25 cellular contexts compared by ENCODE assay signal in the genomic region with DNA sequence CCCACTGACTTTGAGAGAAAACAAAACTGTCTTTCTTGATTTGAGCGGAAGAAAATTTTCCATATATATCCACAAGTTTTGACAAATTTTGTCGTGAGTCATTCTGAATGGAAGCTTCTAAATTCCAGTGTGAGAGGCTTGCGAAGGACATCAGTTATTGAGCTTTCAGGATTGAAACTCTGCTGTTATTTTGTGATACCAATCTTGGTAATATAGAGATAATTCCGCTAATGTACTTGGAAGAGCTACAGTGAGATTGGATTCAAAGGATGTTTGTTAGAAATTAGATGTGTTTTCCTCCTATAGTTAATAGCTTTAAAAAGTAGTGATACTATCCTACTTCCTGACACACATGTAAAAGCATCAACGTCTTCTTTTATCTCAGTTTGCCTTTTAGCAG.
"Had no signal": no experiment of that assay in that cellular context is flagged by ENCODE, and none has a peak within 500 bp of the region (broad histone marks: within the 10 kb centered on the region; RNA-seq: fewer than 3 reads in every experiment).

No MANE protein-coding gene starts in this region.

- H3K9me3 ChIP-seq: left lung, lower lobe of right lung, ovary, right atrium auricular region, right lobe of liver, tibial nerve, uterus had no signal

- H3K27me3 ChIP-seq: left lung, ovary, right atrium auricular region, right lobe of liver, tibial nerve, uterus had no signal

- H3K4me3 ChIP-seq: left lung, lower lobe of right lung, ovary, right atrium auricular region, right lobe of liver, smooth muscle cell, tibial nerve, uterus had no signal

- H3K27ac ChIP-seq: left lung, lower lobe of right lung, ovary, right atrium auricular region, right lobe of liver, tibial nerve, uterus had no signal

- ATAC-seq: left colon; left lung; lower lobe of right lung; naive thymus-derived CD4-positive, alpha-beta T cell; natural killer cell treated with Interleukin-12 subunit alpha and Interleukin-12 subunit beta and Interleukin-15 and Interleukin-18, amount 100 ng/mL, for 72 hours; right lobe of liver; stimulated activated memory B cell treated with anti-CD40 and anti-IgM and Interleukin-4, amounts not matched to agents 10 μg/mL and 1 μg/mL and 100 μg/mL, for 72 hours; stimulated activated naive CD8-positive, alpha-beta T cell treated with anti-CD3 and anti-CD28 coated beads, Interleukin-15, amount 100 ng/mL, for 72 hours had no signal

- H3K27ac Mint-ChIP-seq: immature natural killer cell; naive thymus-derived CD4-positive, alpha-beta T cell; natural killer cell treated with Interleukin-12 subunit alpha and Interleukin-12 subunit beta and Interleukin-15 and Interleukin-18, amount 100 ng/mL, for 72 hours; progenitor cell of endocrine pancreas; stimulated activated memory B cell treated with anti-CD40 and anti-IgM and Interleukin-4, amounts not matched to agents 10 μg/mL and 1 μg/mL and 100 μg/mL, for 72 hours; stimulated activated naive CD8-positive, alpha-beta T cell treated with anti-CD3 and anti-CD28 coated beads, Interleukin-15, amount 100 ng/mL, for 72 hours; type B pancreatic cell had no signal

- H3K4me3 Mint-ChIP-seq: immature natural killer cell; naive thymus-derived CD4-positive, alpha-beta T cell; natural killer cell treated with Interleukin-12 subunit alpha and Interleukin-12 subunit beta and Interleukin-15 and Interleukin-18, amount 100 ng/mL, for 72 hours; stimulated activated memory B cell treated with anti-CD40 and anti-IgM and Interleukin-4, amounts not matched to agents 10 μg/mL and 1 μg/mL and 100 μg/mL, for 72 hours; stimulated activated naive CD8-positive, alpha-beta T cell treated with anti-CD3 and anti-CD28 coated beads, Interleukin-15, amount 100 ng/mL, for 72 hours; type B pancreatic cell had no signal

- DNase-seq: immature natural killer cell; kidney; left colon; left lung; lower lobe of right lung; mammary epithelial cell; mesenchymal stem cell; ovary; right lobe of liver; stimulated activated CD4-positive, alpha-beta T cell treated with anti-CD3 and anti-CD28 coated beads, Interleukin-1b, Interleukin-23, amount 100 ng/mL, for 48 hours; stimulated activated CD4-positive, alpha-beta T cell treated with anti-CD3 and anti-CD28 coated beads, Interleukin-2, amount 100 ng/mL, for 48 hours; stimulated activated CD4-positive, alpha-beta T cell treated with anti-CD3 and anti-CD28 coated beads, Interleukin-4, amount 100 ng/mL, for 4 hours; stimulated activated CD8-positive, alpha-beta memory T cell treated with anti-CD3 and anti-CD28 coated beads, Interleukin-4, amount 100 ng/mL, for 48 hours; stimulated activated naive CD4-positive, alpha-beta T cell treated with Interleukin-2 at 50 U/mL for 16 hours; stimulated activated naive CD8-positive, alpha-beta T cell treated with anti-CD3 and anti-CD28 coated beads, Interleukin-15, amount 100 ng/mL, for 72 hours; substantia nigra; uterus had no signal

- H3K36me3 ChIP-seq: left lung, lower lobe of right lung, ovary, right atrium auricular region, right lobe of liver, tibial nerve, uterus had no signal

- H3K36me3 Mint-ChIP-seq: immature natural killer cell; naive thymus-derived CD4-positive, alpha-beta T cell; natural killer cell treated with Interleukin-12 subunit alpha and Interleukin-12 subunit beta and Interleukin-15 and Interleukin-18, amount 100 ng/mL, for 72 hours; stimulated activated memory B cell treated with anti-CD40 and anti-IgM and Interleukin-4, amounts not matched to agents 10 μg/mL and 1 μg/mL and 100 μg/mL, for 72 hours; type B pancreatic cell had no signal

- H3K9me3 Mint-ChIP-seq: natural killer cell treated with Interleukin-12 subunit alpha and Interleukin-12 subunit beta and Interleukin-15 and Interleukin-18, amount 100 ng/mL, for 72 hours; stimulated activated memory B cell treated with anti-CD40 and anti-IgM and Interleukin-4, amounts not matched to agents 10 μg/mL and 1 μg/mL and 100 μg/mL, for 72 hours; stimulated activated naive CD8-positive, alpha-beta T cell treated with anti-CD3 and anti-CD28 coated beads, Interleukin-15, amount 100 ng/mL, for 72 hours had no signal

- H3K27me3 Mint-ChIP-seq: stimulated activated naive CD8-positive, alpha-beta T cell treated with anti-CD3 and anti-CD28 coated beads, Interleukin-15, amount 100 ng/mL, for 72 hours; type B pancreatic cell had no signal

- H3K4me1 Mint-ChIP-seq: immature natural killer cell; stimulated activated memory B cell treated with anti-CD40 and anti-IgM and Interleukin-4, amounts not matched to agents 10 μg/mL and 1 μg/mL and 100 μg/mL, for 72 hours; stimulated activated naive CD8-positive, alpha-beta T cell treated with anti-CD3 and anti-CD28 coated beads, Interleukin-15, amount 100 ng/mL, for 72 hours had no signal

- H3K4me2 ChIP-seq: smooth muscle cell had no signal

- H3K4me1 ChIP-seq: left lung, lower lobe of right lung, right atrium auricular region, right lobe of liver, tibial nerve, uterus had no signal
